1 cellular context compared by ENCODE assay signal in genomic region chrX:7147431-7147977, GRCh38.
TF ChIP-seq lines count a peak whose summit lies in the region.

A gene with protein sequence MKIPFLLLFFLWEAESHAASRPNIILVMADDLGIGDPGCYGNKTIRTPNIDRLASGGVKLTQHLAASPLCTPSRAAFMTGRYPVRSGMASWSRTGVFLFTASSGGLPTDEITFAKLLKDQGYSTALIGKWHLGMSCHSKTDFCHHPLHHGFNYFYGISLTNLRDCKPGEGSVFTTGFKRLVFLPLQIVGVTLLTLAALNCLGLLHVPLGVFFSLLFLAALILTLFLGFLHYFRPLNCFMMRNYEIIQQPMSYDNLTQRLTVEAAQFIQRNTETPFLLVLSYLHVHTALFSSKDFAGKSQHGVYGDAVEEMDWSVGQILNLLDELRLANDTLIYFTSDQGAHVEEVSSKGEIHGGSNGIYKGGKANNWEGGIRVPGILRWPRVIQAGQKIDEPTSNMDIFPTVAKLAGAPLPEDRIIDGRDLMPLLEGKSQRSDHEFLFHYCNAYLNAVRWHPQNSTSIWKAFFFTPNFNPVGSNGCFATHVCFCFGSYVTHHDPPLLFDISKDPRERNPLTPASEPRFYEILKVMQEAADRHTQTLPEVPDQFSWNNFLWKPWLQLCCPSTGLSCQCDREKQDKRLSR (plus strand): TSS chrX:7147712. CDS start chrX:7253200, 105,488 bp downstream.

TF ChIP-seq in HepG2, 621 proteins besides CTCF, POLR2A, EP300 and RAD21 (continued from another document):
- TF ChIP-seq XRCC5 (optimal IDR thresholded peaks at IDR 0.05; ENCODE audit: low read length), result no peak
- TF ChIP-seq, protein P1, sequence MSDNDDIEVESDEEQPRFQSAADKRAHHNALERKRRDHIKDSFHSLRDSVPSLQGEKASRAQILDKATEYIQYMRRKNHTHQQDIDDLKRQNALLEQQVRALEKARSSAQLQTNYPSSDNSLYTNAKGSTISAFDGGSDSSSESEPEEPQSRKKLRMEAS (IDR thresholded peaks at IDR 0.05), result peak; percentile 54
- TF ChIP-seq KLF15 (CRISPR knock-in tag; IDR thresholded peaks at IDR 0.05; ENCODE audit: borderline replicate concordance), result no peak
- TF ChIP-seq, protein P2, sequence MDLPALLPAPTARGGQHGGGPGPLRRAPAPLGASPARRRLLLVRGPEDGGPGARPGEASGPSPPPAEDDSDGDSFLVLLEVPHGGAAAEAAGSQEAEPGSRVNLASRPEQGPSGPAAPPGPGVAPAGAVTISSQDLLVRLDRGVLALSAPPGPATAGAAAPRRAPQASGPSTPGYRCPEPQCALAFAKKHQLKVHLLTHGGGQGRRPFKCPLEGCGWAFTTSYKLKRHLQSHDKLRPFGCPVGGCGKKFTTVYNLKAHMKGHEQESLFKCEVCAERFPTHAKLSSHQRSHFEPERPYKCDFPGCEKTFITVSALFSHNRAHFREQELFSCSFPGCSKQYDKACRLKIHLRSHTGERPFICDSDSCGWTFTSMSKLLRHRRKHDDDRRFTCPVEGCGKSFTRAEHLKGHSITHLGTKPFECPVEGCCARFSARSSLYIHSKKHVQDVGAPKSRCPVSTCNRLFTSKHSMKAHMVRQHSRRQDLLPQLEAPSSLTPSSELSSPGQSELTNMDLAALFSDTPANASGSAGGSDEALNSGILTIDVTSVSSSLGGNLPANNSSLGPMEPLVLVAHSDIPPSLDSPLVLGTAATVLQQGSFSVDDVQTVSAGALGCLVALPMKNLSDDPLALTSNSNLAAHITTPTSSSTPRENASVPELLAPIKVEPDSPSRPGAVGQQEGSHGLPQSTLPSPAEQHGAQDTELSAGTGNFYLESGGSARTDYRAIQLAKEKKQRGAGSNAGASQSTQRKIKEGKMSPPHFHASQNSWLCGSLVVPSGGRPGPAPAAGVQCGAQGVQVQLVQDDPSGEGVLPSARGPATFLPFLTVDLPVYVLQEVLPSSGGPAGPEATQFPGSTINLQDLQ (CRISPR knock-in tag; IDR thresholded peaks at IDR 0.05), result no peak
- no peak for TF ChIP-seq HNF4A (CRISPR knock-in tag; IDR thresholded peaks at IDR 0.05)
- no peak for TF ChIP-seq SALL2 (CRISPR knock-in tag; IDR thresholded peaks at IDR 0.05)
- no peak for TF ChIP-seq GMEB2 (CRISPR knock-in tag; IDR thresholded peaks at IDR 0.05; ENCODE audit: low read depth)
- no peak for TF ChIP-seq SYNCRIP (IDR thresholded peaks at IDR 0.05; ENCODE audit: insufficient read depth, low read depth, low read length)
- no peak for TF ChIP-seq ZNF207 (IDR thresholded peaks at IDR 0.05; ENCODE audit: borderline replicate concordance)
- no peak for TF ChIP-seq HNRNPH1 (optimal IDR thresholded peaks at IDR 0.05; ENCODE audit: low read depth, low read length)
- TF ChIP-seq, protein P3, sequence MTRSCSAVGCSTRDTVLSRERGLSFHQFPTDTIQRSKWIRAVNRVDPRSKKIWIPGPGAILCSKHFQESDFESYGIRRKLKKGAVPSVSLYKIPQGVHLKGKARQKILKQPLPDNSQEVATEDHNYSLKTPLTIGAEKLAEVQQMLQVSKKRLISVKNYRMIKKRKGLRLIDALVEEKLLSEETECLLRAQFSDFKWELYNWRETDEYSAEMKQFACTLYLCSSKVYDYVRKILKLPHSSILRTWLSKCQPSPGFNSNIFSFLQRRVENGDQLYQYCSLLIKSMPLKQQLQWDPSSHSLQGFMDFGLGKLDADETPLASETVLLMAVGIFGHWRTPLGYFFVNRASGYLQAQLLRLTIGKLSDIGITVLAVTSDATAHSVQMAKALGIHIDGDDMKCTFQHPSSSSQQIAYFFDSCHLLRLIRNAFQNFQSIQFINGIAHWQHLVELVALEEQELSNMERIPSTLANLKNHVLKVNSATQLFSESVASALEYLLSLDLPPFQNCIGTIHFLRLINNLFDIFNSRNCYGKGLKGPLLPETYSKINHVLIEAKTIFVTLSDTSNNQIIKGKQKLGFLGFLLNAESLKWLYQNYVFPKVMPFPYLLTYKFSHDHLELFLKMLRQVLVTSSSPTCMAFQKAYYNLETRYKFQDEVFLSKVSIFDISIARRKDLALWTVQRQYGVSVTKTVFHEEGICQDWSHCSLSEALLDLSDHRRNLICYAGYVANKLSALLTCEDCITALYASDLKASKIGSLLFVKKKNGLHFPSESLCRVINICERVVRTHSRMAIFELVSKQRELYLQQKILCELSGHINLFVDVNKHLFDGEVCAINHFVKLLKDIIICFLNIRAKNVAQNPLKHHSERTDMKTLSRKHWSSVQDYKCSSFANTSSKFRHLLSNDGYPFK (CRISPR knock-in tag; IDR thresholded peaks at IDR 0.05; ENCODE audit: borderline replicate concordance), result no peak
- TF ChIP-seq CCDC6 (CRISPR knock-in tag; IDR thresholded peaks at IDR 0.05), result 0 out of 2 replicates have a peak, but pooled peaks have one; percentile 5
- no peak for TF ChIP-seq SNAPC4 (CRISPR knock-in tag; IDR thresholded peaks at IDR 0.05)
- TF ChIP-seq MXI1 (IDR thresholded peaks at IDR 0.05; ENCODE audit: borderline replicate concordance, low read depth, low read length), result no peak
- no peak for TF ChIP-seq SAP130 (CRISPR knock-in tag; IDR thresholded peaks at IDR 0.05; ENCODE audit: low read depth)
- peak; percentile 2; the same call in 1 of the 2 replicates for TF ChIP-seq PHF8 (CRISPR knock-in tag; IDR thresholded peaks at IDR 0.05)
- TF ChIP-seq ZNF205 (CRISPR knock-in tag; IDR thresholded peaks at IDR 0.05), result no peak
- TF ChIP-seq HDAC1 (CRISPR knock-in tag; IDR thresholded peaks at IDR 0.05), result 0 out of 2 replicates have a peak, but pooled peaks have one; percentile 5
- TF ChIP-seq MYC (CRISPR knock-in tag; IDR thresholded peaks at IDR 0.05; ENCODE audit: borderline replicate concordance), result peak; percentile 66
